8 cellular contexts compared by ENCODE assay signal in genomic region chr1:23559136-23559984, GRCh38. TPM values are rescaled to one million over a fixed set of nuclear protein-coding genes. Genes with fewer than 3 reads are reported as not detected.
A peak's percentile ranks its signal among the peaks of the same experiment; 100 is the strongest.
DNase-seq lines count a peak whose midpoint lies in the region; ATAC-seq, FAIRE-seq and TF ChIP-seq lines count a peak whose summit lies in the region.

ID3 (minus strand) TSS chr1:23559501; CDS start chr1:23559426, 75 bp downstream.

- dilution Hi-C loops in endothelial cell of umbilical vein (cut with MboI; ENCODE audit: extremely low pct_ligation_motif_present, low sequenced_read_pairs): no loop called here

- ATAC-seq in GM21381 (IDR thresholded peaks at IDR 0.05; ENCODE audit: unreplicated experiment): peak; percentile 64

- H3K27ac ChIP-seq in HUES48 (ENCODE audit: low read depth, low read length) (peak within 1 kb of the TSS; percentile 97), OCI-LY1 (ENCODE audit: low read depth, low read length, poor library complexity, severe bottlenecking) (peak within 1 kb of the TSS; percentile 91), endothelial cell of umbilical vein (ENCODE audit: insufficient read depth, low read depth, low read length) (peak within 1 kb of the TSS; percentile 99)

- H3K4me1 ChIP-seq in HUES48 (ENCODE audit: control insufficient read depth, insufficient read depth, low read length) (peaks cover 68% of the 10 kb centered on the region), OCI-LY1 (ENCODE audit: insufficient read depth, low read length, severe bottlenecking) (peaks cover 69% of the 10 kb centered on the region), endothelial cell of umbilical vein (ENCODE audit: control insufficient read depth, extremely low read depth, insufficient read depth, low read length) (peaks cover 56% of the 10 kb centered on the region), mononuclear cell (ENCODE audit: insufficient read depth, low read length) (peaks cover 78% of the 10 kb centered on the region)

- H3K9me2 ChIP-seq in OCI-LY1 (ENCODE audit: low read depth, low read length): no peaks in the 10 kb centered on the region

- H3K27ac Mint-ChIP-seq in Calu3 (ENCODE audit: unreplicated experiment): peak within 1 kb of the TSS; percentile 88

- TF ChIP-seq CTCF in Calu3 (IDR thresholded peaks at IDR 0.05; ENCODE audit: unreplicated experiment): no peak
- TF ChIP-seq CTCF in OCI-LY1 (IDR thresholded peaks at IDR 0.05; ENCODE audit: low read length): no peak
- TF ChIP-seq CTCF in endothelial cell of umbilical vein (IDR thresholded peaks at IDR 0.05; ENCODE audit: extremely low read depth in 1 of 2, insufficient read depth in 1 of 2, low read depth in 1 of 2, low read length in 2 of 2): no peak

- peak within 1 kb of the TSS; percentile 93 for H3K4me3 Mint-ChIP-seq in Calu3 (ENCODE audit: low read depth, unreplicated experiment)

- H3K79me2 ChIP-seq in OCI-LY1 (ENCODE audit: insufficient read depth, low read length) (peaks cover 14% of the 10 kb centered on the region), endothelial cell of umbilical vein (ENCODE audit: control insufficient read depth, insufficient read depth, low read length) (peaks cover 28% of the 10 kb centered on the region)

- H3K9me3 ChIP-seq in HUES48 (ENCODE audit: control insufficient read depth, insufficient read depth, low read length) (no peaks in the 10 kb centered on the region), OCI-LY1 (ENCODE audit: low read length) (no peaks in the 10 kb centered on the region), endothelial cell of umbilical vein (replicated peaks; ENCODE audit: control insufficient read depth, insufficient read depth, low read length) (no peaks in the 10 kb centered on the region), mononuclear cell (ENCODE audit: low read depth, low read length) (no peaks in the 10 kb centered on the region)

- H3K4me1 Mint-ChIP-seq in Calu3 (ENCODE audit: low read depth, unreplicated experiment): peaks cover 64% of the 10 kb centered on the region

- peaks cover 9% of the 10 kb centered on the region; the same call in 1 of the 2 replicates for H3K36me3 ChIP-seq in HUES48 (ENCODE audit: control insufficient read depth, insufficient read depth, low read length)
- peaks cover 25% of the 10 kb centered on the region for H3K36me3 ChIP-seq in OCI-LY1 (ENCODE audit: insufficient read depth, low read length)
- peaks cover 2 to 3% of the 10 kb centered on the region in 2 experiments for H3K36me3 ChIP-seq in endothelial cell of umbilical vein (ENCODE audit: control insufficient read depth in 2 of 2, extremely low read depth in 1 of 2, insufficient read depth in 2 of 2, low read length in 2 of 2)

- POLR2A ChIA-PET in endothelial cell of umbilical vein (lab: Charles Lee): interaction anchor here (0.7 to 2.2 kb wide), 11 partner anchors 11 to 215 kb away, joined by 3 to 13 read pairs (median 5); partner anchors contain the start of gene HNRNPR

- peaks cover 44% of the 10 kb centered on the region for H3K36me3 Mint-ChIP-seq in Calu3 (ENCODE audit: insufficient read depth, unreplicated experiment)

- H2AFZ ChIP-seq in OCI-LY1 (ENCODE audit: low read length): no peak within 1 kb of the TSS
- H2AFZ ChIP-seq in endothelial cell of umbilical vein (ENCODE audit: low read depth, low read length): no peak within 1 kb of the TSS

- H3K27me3 ChIP-seq in HUES48 (ENCODE audit: control insufficient read depth, insufficient read depth, low read length): peaks cover 44% of the 10 kb centered on the region
- no peaks in the 10 kb centered on the region for H3K27me3 ChIP-seq in OCI-LY1 (ENCODE audit: insufficient read depth, low read length)
- H3K27me3 ChIP-seq in endothelial cell of umbilical vein (ENCODE audit: control insufficient read depth in 2 of 2, insufficient read depth in 2 of 2, low read length in 2 of 2): no peaks in the 10 kb centered on the region
- H3K27me3 ChIP-seq in mononuclear cell (ENCODE audit: insufficient read depth, low read length): peaks cover 66% of the 10 kb centered on the region

- TF ChIP-seq POLR2A in endothelial cell of umbilical vein (IDR thresholded peaks at IDR 0.05; ENCODE audit: low read depth, low read length): peak; percentile 100

- H3K4me2 ChIP-seq in OCI-LY1 (ENCODE audit: low read length) (peak within 1 kb of the TSS; percentile 87), endothelial cell of umbilical vein (ENCODE audit: insufficient read depth, low read length) (peak within 1 kb of the TSS; percentile 85)

- H3K9ac ChIP-seq in HUES48 (ENCODE audit: low read depth, low read length) (peak within 1 kb of the TSS; percentile 74), OCI-LY1 (ENCODE audit: low read length) (peak within 1 kb of the TSS; percentile 92), endothelial cell of umbilical vein (replicated peaks; ENCODE audit: extremely low read depth, insufficient read depth, low read length) (peak within 1 kb of the TSS; percentile 99)

- FAIRE-seq in endothelial cell of umbilical vein (lab: Jason Lieb, UNC): peak; percentile 84

- DNase-seq in Calu3: peak; percentile 92
- DNase-seq in activated CD8-positive, alpha-beta memory T cell treated with anti-CD3 and anti-CD28 coated beads, Interleukin-2, amount 50 U/mL, for 48 hours: peak; percentile 95
- DNase-seq in endothelial cell of umbilical vein (ENCODE audit: low read depth, low spot score): peak; percentile 98
- DNase-seq in stimulated activated CD8-positive, alpha-beta memory T cell treated with anti-CD3 and anti-CD28 coated beads, Interleukin-4, amount 100 ng/mL, for 1 hour (ENCODE audit: low read depth in 2 of 2, low spot score in 1 of 2): peak; percentile 74 to 84

- H4K20me1 ChIP-seq in OCI-LY1 (ENCODE audit: insufficient read depth, low read length) (no peaks in the 10 kb centered on the region), endothelial cell of umbilical vein (replicated peaks; ENCODE audit: control insufficient read depth, extremely low read depth, insufficient read depth, low read length) (no peaks in the 10 kb centered on the region)

- peak within 1 kb of the TSS; percentile 92 for H3K4me3 ChIP-seq in HUES48 (ENCODE audit: low read depth, low read length)
- H3K4me3 ChIP-seq in OCI-LY1 (ENCODE audit: low read depth, low read length, poor library complexity, severe bottlenecking): peak within 1 kb of the TSS; percentile 95
- peak within 1 kb of the TSS; percentile 69 to 94 (median 89) for H3K4me3 ChIP-seq in endothelial cell of umbilical vein (replicated peaks in 1 of 3; ENCODE audit: insufficient read depth in 1 of 3, low read depth in 1 of 3, low read length in 3 of 3)
- peak within 1 kb of the TSS; percentile 72 for H3K4me3 ChIP-seq in mononuclear cell (ENCODE audit: low read length)

- CTCF ChIA-PET in Calu3 (lab: Charles Lee) (interaction anchor here (0.6 to 2.4 kb wide), 4 partner anchors 18 to 169 kb away, joined by 3 to 6 read pairs (median 6); no protein-coding TSS in a partner anchor), endothelial cell of umbilical vein (lab: Charles Lee) (interaction anchor here (0.8 to 24.8 kb wide), 7 partner anchors 9 to 75 kb away, joined by 3 to 1069 read pairs (median 5); no protein-coding TSS in a partner anchor)

- H3K9me3 Mint-ChIP-seq in Calu3 (ENCODE audit: low read depth, unreplicated experiment): no peaks in the 10 kb centered on the region

- H3K27me3 Mint-ChIP-seq in Calu3 (ENCODE audit: unreplicated experiment): no peaks in the 10 kb centered on the region

- H3F3A ChIP-seq in OCI-LY1 (ENCODE audit: insufficient read depth, low read length): peaks cover 28% of the 10 kb centered on the region

- H3K9me1 ChIP-seq in endothelial cell of umbilical vein (replicated peaks; ENCODE audit: control insufficient read depth, extremely low read depth, insufficient read depth, low read length): no peaks in the 10 kb centered on the region

- BruUV-seq in Calu3 (replicated peaks; lab: Mats Ljungman, UMichigan) (TSS peak; percentile 93), endothelial cell of umbilical vein (replicated peaks; lab: Mats Ljungman, UMichigan) (TSS peak; percentile 79)

- intact Hi-C loops in Calu3 (cut with micrococcal nuclease; ENCODE audit: unreplicated experiment) (no loop called here), endothelial cell of umbilical vein (cut with micrococcal nuclease) (loop anchor here (1.0 to 5.0 kb wide), 4 partner anchors 11 to 243 kb away; partner anchors contain the start of genes ELOA and GALE)

TF ChIP-seq in endothelial cell of umbilical vein, 7 proteins besides CTCF, POLR2A, EP300 and RAD21:
- TF ChIP-seq POLR2AphosphoS5 (IDR thresholded peaks at IDR 0.05; ENCODE audit: insufficient read depth, low read depth, low read length) (peak; percentile 100), JUN (IDR thresholded peaks at IDR 0.05; ENCODE audit: borderline replicate concordance, insufficient read depth, insufficient read length, low read depth) (no peak), EZH2 (IDR thresholded peaks at IDR 0.05; ENCODE audit: borderline replicate concordance, low read depth, low read length, severe bottlenecking) (no peak), MAX (IDR thresholded peaks at IDR 0.05; ENCODE audit: insufficient read depth, insufficient read length) (no peak), FOS (IDR thresholded peaks at IDR 0.05; ENCODE audit: borderline replicate concordance, insufficient read depth, low read length) (no peak)

RNA-seq across cellular contexts. Expression of gene ID3, which starts in this region (rescaled TPM):
- 25.2 and 30.2 TPM in 2 replicates for total RNA-seq in Calu3 (2022)
- 277 and 310 TPM in 2 replicates for total RNA-seq in endothelial cell of umbilical vein
- 783 and 971 TPM in 2 replicates for polyA plus RNA-seq in endothelial cell of umbilical vein
- polyA plus RNA-seq in endothelial cell of umbilical vein (2011; cell fraction: cytosol; rRNA removed): 696 and 743 TPM in 2 replicates
- 934 and 1,004 TPM in 2 replicates for polyA plus RNA-seq in endothelial cell of umbilical vein (2011; cell fraction: nucleus; rRNA removed)
- polyA plus RNA-seq in endothelial cell of umbilical vein (2012): 264 and 295 TPM in 2 replicates
- 160 and 202 TPM in 2 replicates for polyA minus RNA-seq in endothelial cell of umbilical vein
- polyA minus RNA-seq in endothelial cell of umbilical vein (2011; cell fraction: cytosol; rRNA and poly(A)+ RNA removed): 421 TPM
- polyA minus RNA-seq in endothelial cell of umbilical vein (2011; cell fraction: nucleus; rRNA and poly(A)+ RNA removed): 377 and 561 TPM in 2 replicates
- total RNA-seq in mononuclear cell: 47.3 TPM

Comparison
In these comparisons a context has a peak if more than half of its experiments do, and no peak if none do; other contexts are left out.
1. Peak in every context shown above with its lines: DNase-seq, ATAC-seq, H3K4me3 ChIP-seq and H3K27ac ChIP-seq.